22 cellular contexts compared by ENCODE assay signal in genomic region chr4:47664051-47664826, GRCh38.
A peak's percentile ranks its signal among the peaks of the same experiment; 100 is the strongest.
DNase-seq lines count a peak whose midpoint lies in the region; ATAC-seq and TF ChIP-seq lines count a peak whose summit lies in the region.
"Had no signal": no experiment of that assay in that cellular context is flagged by ENCODE, and none has a peak within 500 bp of the region (broad histone marks: within the 10 kb centered on the region; RNA-seq: fewer than 3 reads in every experiment).

No MANE protein-coding gene starts in this region.

- H3K4me3 ChIP-seq in right atrium auricular region (no peak overlapping the region), SK-N-MC (no peak overlapping the region), esophagus squamous epithelium (no peak overlapping the region), upper lobe of right lung (no peak overlapping the region)
- H3K4me3 ChIP-seq: GM12878 had no signal

- intact Hi-C loops in Right ventricle myocardium superior (cut with DNase I), result no loop called here
- intact Hi-C loops in esophagus squamous epithelium (cut with DNase I), result no loop called here
- intact Hi-C loops in upper lobe of right lung (cut with DNase I), result no loop called here

- H3K27ac ChIP-seq in right atrium auricular region, result peak overlapping the region in 1 of 2 donors; percentile 26
- H3K27ac ChIP-seq in SK-N-MC, result peak overlapping the region; percentile 61
- no peak overlapping the region for H3K27ac ChIP-seq in esophagus squamous epithelium
- H3K27ac ChIP-seq in upper lobe of right lung, result no peak overlapping the region

- H3K4me1 ChIP-seq in right atrium auricular region, result no peaks in the 10 kb centered on the region
- H3K4me1 ChIP-seq in esophagus squamous epithelium, result no peaks in the 10 kb centered on the region
- no peaks in the 10 kb centered on the region for H3K4me1 ChIP-seq in upper lobe of right lung
- H3K4me1 ChIP-seq: BE2C had no signal

- DNase-seq in Right ventricle myocardium superior (no peak), right atrium auricular region (ENCODE audit: low spot score) (no peak), SK-N-MC (ENCODE audit: low read depth, low spot score) (no peak), inferior parietal cortex (ENCODE audit: extremely low spot score) (peak; percentile 34), pons (ENCODE audit: low spot score) (peak; percentile 75), esophagus squamous epithelium (lab: John Stamatoyannopoulos, UW) (no peak), upper lobe of right lung (no peak)
- DNase-seq: 8988T; BE2C; CD4-positive, CD25-positive, alpha-beta regulatory T cell; CD8-positive, alpha-beta memory T cell; COR-L47; DMS 273 treated with DMSO at 0.1 percent for 48 hours; DMS53; DND-41; EL; GOT3; H7; HFFc6 had no signal

- peak; percentile 61 for ATAC-seq in Right ventricle myocardium superior (ENCODE audit: poor library complexity)
- no peak for ATAC-seq in HG02763 (IDR thresholded peaks at IDR 0.05; ENCODE audit: unreplicated experiment)
- ATAC-seq in upper lobe of right lung, result no peak
- ATAC-seq: GM12878, HCT116 had no signal

- H3K36me3 ChIP-seq in right atrium auricular region (no peaks in the 10 kb centered on the region), SK-N-MC (ENCODE audit: insufficient read depth, low read length) (no peaks in the 10 kb centered on the region), esophagus squamous epithelium (no peaks in the 10 kb centered on the region), upper lobe of right lung (no peaks in the 10 kb centered on the region)
- H3K36me3 ChIP-seq: BE2C had no signal

- TF ChIP-seq CTCF in right atrium auricular region (IDR thresholded peaks at IDR 0.05), result no peak
- no peak for TF ChIP-seq CTCF in esophagus squamous epithelium (IDR thresholded peaks at IDR 0.05)
- no peak for TF ChIP-seq CTCF in upper lobe of right lung (IDR thresholded peaks at IDR 0.05)

- H3K27me3 ChIP-seq in right atrium auricular region (no peaks in the 10 kb centered on the region), esophagus squamous epithelium (peaks cover 0 to 5% (median 0%) of the 10 kb centered on the region in 4 donors), upper lobe of right lung (peaks cover 7% of the 10 kb centered on the region)
- H3K27me3 ChIP-seq: BE2C had no signal

- no peak overlapping the region for H3K9ac ChIP-seq in SK-N-MC (ENCODE audit: insufficient read length)

- no peak for TF ChIP-seq POLR2A in esophagus squamous epithelium (IDR thresholded peaks at IDR 0.05)

- H3K9me3 ChIP-seq in right atrium auricular region, result no peaks in the 10 kb centered on the region
- no peaks in the 10 kb centered on the region for H3K9me3 ChIP-seq in SK-N-MC (ENCODE audit: low read depth, low read length)
- no peaks in the 10 kb centered on the region for H3K9me3 ChIP-seq in esophagus squamous epithelium
- no peaks in the 10 kb centered on the region for H3K9me3 ChIP-seq in upper lobe of right lung
- H3K9me3 ChIP-seq: BE2C had no signal

- WGBS in esophagus squamous epithelium, 2 donors, result 80 to 81% methylated on average over 8 of the region's 8 CpGs

Comparison
In these comparisons a context has a peak if more than half of its experiments do, and no peak if none do; other contexts are left out.
1. DNase-seq: peak in inferior parietal cortex (single experiment) and pons (single experiment); none in Right ventricle myocardium superior (single experiment), right atrium auricular region (single experiment), SK-N-MC (single experiment), esophagus squamous epithelium (single experiment) and upper lobe of right lung (single experiment).